In the genomic region with DNA sequence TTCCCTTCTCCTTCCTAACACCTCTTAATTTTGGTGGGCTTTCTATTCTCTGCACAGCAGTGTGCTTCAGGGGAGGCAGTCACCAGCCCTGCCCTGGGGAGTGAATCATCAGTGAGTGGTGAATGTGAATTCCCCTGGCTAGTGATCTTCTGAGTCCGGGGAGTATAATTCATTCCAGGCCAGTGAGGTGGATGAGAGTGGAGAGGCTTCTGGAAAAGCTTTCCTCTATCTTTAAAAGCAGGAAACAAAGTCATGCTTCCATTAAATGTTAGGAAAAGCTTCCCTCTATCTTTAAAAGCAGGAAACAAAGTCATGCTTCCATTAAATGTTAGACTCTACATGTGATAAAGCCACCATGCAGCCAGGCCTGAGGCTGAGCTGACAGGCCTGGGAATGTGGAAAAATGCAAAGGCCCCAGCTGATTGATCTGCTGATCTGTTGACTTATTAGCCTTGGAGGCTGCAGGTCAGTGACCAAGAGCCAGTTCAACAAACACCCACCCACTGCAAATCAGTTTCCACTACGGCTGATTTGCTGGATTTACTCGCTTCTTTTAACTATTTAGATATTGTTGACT, we compare ENCODE assay signal across 9 cellular contexts. TPM values are rescaled to one million over a fixed set of nuclear protein-coding genes. Genes with fewer than 3 reads are reported as not detected.
DNase-seq lines count a peak whose midpoint lies in the region; ATAC-seq and TF ChIP-seq lines count a peak whose summit lies in the region.
"Had no signal": no experiment of that assay in that cellular context is flagged by ENCODE, and none has a peak within 500 bp of the region (broad histone marks: within the 10 kb centered on the region; RNA-seq: fewer than 3 reads in every experiment).

No MANE protein-coding gene starts in this region.

- H3K4me1 ChIP-seq in A673 (ENCODE audit: insufficient read depth, low read length, poor library complexity, severe bottlenecking) = peaks cover 13% of the 10 kb centered on the region
- peaks cover 3 to 19% of the 10 kb centered on the region in 2 donors for H3K4me1 ChIP-seq in ascending aorta
- H3K4me1 ChIP-seq in lung (ENCODE audit: control insufficient read depth in 2 of 2, insufficient read depth in 2 of 2, low read length in 2 of 2) = peaks cover 9 to 15% of the 10 kb centered on the region in 2 donors

- intact Hi-C loops in A673 (cut with micrococcal nuclease; ENCODE audit: unreplicated experiment) (no loop called here), ascending aorta (cut with DNase I) (no loop called here)

- H3K27ac ChIP-seq in A673 (ENCODE audit: low read depth, low read length, poor library complexity, severe bottlenecking) (no peak overlapping the region), ascending aorta (peak overlapping the region; percentile 49 to 93), lung (ENCODE audit: low read depth in 1 of 2, low read length in 1 of 2) (peak overlapping the region; percentile 40 to 48)

- TF ChIP-seq CTCF in A673 (conservative IDR thresholded peaks at IDR 0.05; ENCODE audit: low read depth, low read length) = no peak
- no peak for TF ChIP-seq CTCF in ascending aorta (IDR thresholded peaks at IDR 0.05)
- TF ChIP-seq CTCF in lung (IDR thresholded peaks at IDR 0.05; ENCODE audit: control extremely low read depth, extremely low read depth) = no peak

- ATAC-seq in lung (ENCODE audit: insufficient read depth, low FRiP score) = no peak
- no peak for ATAC-seq in HG03025 (IDR thresholded peaks at IDR 0.05; ENCODE audit: low FRiP score, unreplicated experiment)
- no peak for ATAC-seq in HG03442 (IDR thresholded peaks at IDR 0.05; ENCODE audit: unreplicated experiment)
- ATAC-seq in GM18858 (IDR thresholded peaks at IDR 0.05; ENCODE audit: unreplicated experiment) = no peak

- H3K36me3 ChIP-seq in A673 (ENCODE audit: insufficient read depth, low read length, poor library complexity, severe bottlenecking) = no peaks in the 10 kb centered on the region
- H3K36me3 ChIP-seq in ascending aorta = no peaks in the 10 kb centered on the region
- no peaks in the 10 kb centered on the region for H3K36me3 ChIP-seq in lung (ENCODE audit: control insufficient read depth in 2 of 2, insufficient read depth in 2 of 2, low read length in 2 of 2)

- no peaks in the 10 kb centered on the region for H3K27me3 ChIP-seq in A673 (replicated peaks; ENCODE audit: insufficient read depth, low read depth, low read length, poor library complexity)
- no peaks in the 10 kb centered on the region for H3K27me3 ChIP-seq in ascending aorta
- H3K27me3 ChIP-seq in lung (ENCODE audit: control insufficient read depth, insufficient read depth) = no peaks in the 10 kb centered on the region

- DNase-seq in A673 (ENCODE audit: low spot score) (peak; percentile 38), HK-2 (ENCODE audit: unreplicated experiment) (peak; percentile 69), ascending aorta (ENCODE audit: low spot score in 2 of 2) (no peak), lung (ENCODE audit: low spot score) (no peak), NCI-H2029 (lab: John Stamatoyannopoulos, UW) (no peak)
- DNase-seq: naive B cell had no signal

- 81 to 89% methylated on average over 3 of the region's 3 CpGs for WGBS in lung, 2 donors

- no peak overlapping the region for H3K4me3 ChIP-seq in A673 (ENCODE audit: low read depth, low read length, poor library complexity, severe bottlenecking)
- no peak overlapping the region for H3K4me3 ChIP-seq in ascending aorta
- no peak overlapping the region for H3K4me3 ChIP-seq in lung

- H3K9me3 ChIP-seq in A673 (ENCODE audit: low read depth, low read length, poor library complexity, severe bottlenecking) = no peaks in the 10 kb centered on the region
- H3K9me3 ChIP-seq in ascending aorta = no peaks in the 10 kb centered on the region
- no peaks in the 10 kb centered on the region for H3K9me3 ChIP-seq in lung (ENCODE audit: control insufficient read depth in 2 of 2, insufficient read depth in 1 of 2, low read length in 1 of 2)

- POLR2A ChIA-PET in A673 (lab: Charles Lee; ENCODE audit: low non-redundant PET) = no interaction called here

- BruUV-seq in A673 (replicated peaks; lab: Mats Ljungman, UMichigan) = no TSS peak

- CTCF ChIA-PET in A673 (lab: Charles Lee) = no interaction called here

RNA-seq across cellular contexts. Expression of a gene that starts 25.4 kb away (rescaled TPM):
- total RNA-seq in A673 (2021) (276 and 282 TPM in 2 replicates), ascending aorta (569 TPM), lung (100 to 1,000 TPM; 375 to 445 TPM)
- polyA plus RNA-seq in lung = 100 to 1,000 TPM; 105 to 291 TPM

Comparison
In these comparisons a context has a peak if more than half of its experiments do, and no peak if none do; other contexts are left out.
1. DNase-seq: peak in A673 (single experiment) and HK-2 (single experiment); none in ascending aorta (0 of 2), lung (single experiment) and NCI-H2029 (single experiment).